Comparison of ENCODE assay signal across 1 cellular context in genomic region chr10:44972874-44973306, GRCh38.
TF ChIP-seq lines count a peak whose summit lies in the region.

No MANE protein-coding gene starts in this region.

TF ChIP-seq in GM12878, 131 proteins besides CTCF, POLR2A, EP300 and RAD21:
- TF ChIP-seq, protein P1, sequence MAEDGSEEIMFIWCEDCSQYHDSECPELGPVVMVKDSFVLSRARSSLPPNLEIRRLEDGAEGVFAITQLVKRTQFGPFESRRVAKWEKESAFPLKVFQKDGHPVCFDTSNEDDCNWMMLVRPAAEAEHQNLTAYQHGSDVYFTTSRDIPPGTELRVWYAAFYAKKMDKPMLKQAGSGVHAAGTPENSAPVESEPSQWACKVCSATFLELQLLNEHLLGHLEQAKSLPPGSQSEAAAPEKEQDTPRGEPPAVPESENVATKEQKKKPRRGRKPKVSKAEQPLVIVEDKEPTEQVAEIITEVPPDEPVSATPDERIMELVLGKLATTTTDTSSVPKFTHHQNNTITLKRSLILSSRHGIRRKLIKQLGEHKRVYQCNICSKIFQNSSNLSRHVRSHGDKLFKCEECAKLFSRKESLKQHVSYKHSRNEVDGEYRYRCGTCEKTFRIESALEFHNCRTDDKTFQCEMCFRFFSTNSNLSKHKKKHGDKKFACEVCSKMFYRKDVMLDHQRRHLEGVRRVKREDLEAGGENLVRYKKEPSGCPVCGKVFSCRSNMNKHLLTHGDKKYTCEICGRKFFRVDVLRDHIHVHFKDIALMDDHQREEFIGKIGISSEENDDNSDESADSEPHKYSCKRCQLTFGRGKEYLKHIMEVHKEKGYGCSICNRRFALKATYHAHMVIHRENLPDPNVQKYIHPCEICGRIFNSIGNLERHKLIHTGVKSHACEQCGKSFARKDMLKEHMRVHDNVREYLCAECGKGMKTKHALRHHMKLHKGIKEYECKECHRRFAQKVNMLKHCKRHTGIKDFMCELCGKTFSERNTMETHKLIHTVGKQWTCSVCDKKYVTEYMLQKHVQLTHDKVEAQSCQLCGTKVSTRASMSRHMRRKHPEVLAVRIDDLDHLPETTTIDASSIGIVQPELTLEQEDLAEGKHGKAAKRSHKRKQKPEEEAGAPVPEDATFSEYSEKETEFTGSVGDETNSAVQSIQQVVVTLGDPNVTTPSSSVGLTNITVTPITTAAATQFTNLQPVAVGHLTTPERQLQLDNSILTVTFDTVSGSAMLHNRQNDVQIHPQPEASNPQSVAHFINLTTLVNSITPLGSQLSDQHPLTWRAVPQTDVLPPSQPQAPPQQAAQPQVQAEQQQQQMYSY (CRISPR knock-in tag; IDR thresholded peaks at IDR 0.05): no peak
- TF ChIP-seq, protein P2, sequence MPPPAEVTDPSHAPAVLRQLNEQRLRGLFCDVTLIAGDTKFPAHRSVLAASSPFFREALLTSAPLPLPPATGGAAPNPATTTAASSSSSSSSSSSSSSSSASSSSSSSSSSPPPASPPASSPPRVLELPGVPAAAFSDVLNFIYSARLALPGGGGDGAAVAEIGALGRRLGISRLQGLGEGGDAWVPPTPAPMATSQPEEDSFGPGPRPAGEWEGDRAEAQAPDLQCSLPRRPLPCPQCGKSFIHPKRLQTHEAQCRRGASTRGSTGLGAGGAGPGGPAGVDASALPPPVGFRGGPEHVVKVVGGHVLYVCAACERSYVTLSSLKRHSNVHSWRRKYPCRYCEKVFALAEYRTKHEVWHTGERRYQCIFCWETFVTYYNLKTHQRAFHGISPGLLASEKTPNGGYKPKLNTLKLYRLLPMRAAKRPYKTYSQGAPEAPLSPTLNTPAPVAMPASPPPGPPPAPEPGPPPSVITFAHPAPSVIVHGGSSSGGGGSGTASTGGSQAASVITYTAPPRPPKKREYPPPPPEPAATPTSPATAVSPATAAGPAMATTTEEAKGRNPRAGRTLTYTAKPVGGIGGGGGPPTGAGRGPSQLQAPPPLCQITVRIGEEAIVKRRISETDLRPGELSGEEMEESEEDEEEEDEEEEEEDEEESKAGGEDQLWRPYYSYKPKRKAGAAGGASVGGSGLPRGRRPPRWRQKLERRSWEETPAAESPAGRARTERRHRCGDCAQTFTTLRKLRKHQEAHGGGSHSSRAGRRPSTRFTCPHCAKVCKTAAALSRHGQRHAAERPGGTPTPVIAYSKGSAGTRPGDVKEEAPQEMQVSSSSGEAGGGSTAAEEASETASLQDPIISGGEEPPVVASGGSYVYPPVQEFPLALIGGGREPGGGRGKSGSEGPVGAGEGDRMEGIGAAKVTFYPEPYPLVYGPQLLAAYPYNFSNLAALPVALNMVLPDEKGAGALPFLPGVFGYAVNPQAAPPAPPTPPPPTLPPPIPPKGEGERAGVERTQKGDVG (CRISPR knock-in tag; IDR thresholded peaks at IDR 0.05): no peak
- no peak for TF ChIP-seq RFX5 (IDR thresholded peaks at IDR 0.05; ENCODE audit: low read depth, low read length)
- no peak for TF ChIP-seq CEBPB (IDR thresholded peaks at IDR 0.05; ENCODE audit: borderline replicate concordance in 1 of 2, low read depth in 2 of 2, low read length in 2 of 2)
- TF ChIP-seq FOS (IDR thresholded peaks at IDR 0.05; ENCODE audit: borderline replicate concordance, extremely low read depth, insufficient read length): no peak
- TF ChIP-seq CREB1 (IDR thresholded peaks at IDR 0.05; ENCODE audit: low read depth): no peak
- no peak for TF ChIP-seq HDAC2 (IDR thresholded peaks at IDR 0.05)
- no peak for TF ChIP-seq MXI1 (IDR thresholded peaks at IDR 0.05; ENCODE audit: low read depth, low read length)
- no peak for TF ChIP-seq ETV6 (conservative IDR thresholded peaks at IDR 0.05 in 1 of 2, IDR thresholded peaks at IDR 0.05 in 1 of 2; ENCODE audit: borderline replicate concordance in 1 of 2, low read depth in 1 of 2)
- no peak for TF ChIP-seq ZBTB11 (CRISPR knock-in tag; IDR thresholded peaks at IDR 0.05)
- TF ChIP-seq ZNF384 (IDR thresholded peaks at IDR 0.05; ENCODE audit: borderline replicate concordance, low read depth, low read length): no peak
- no peak for TF ChIP-seq BMI1 (IDR thresholded peaks at IDR 0.05; ENCODE audit: borderline replicate concordance)
- no peak for TF ChIP-seq NBN (IDR thresholded peaks at IDR 0.05)
- no peak for TF ChIP-seq MTA3 (IDR thresholded peaks at IDR 0.05; ENCODE audit: borderline replicate concordance, low read length)
